ENCODE assay signal across 1 cellular context in genomic region chr9:37415011-37415719, GRCh38.
TF ChIP-seq lines count a peak whose summit lies in the region.

No MANE protein-coding gene starts in this region.

TF ChIP-seq in HEK293, 187 proteins besides CTCF, POLR2A, EP300 and RAD21 (continued from another document):
- TF ChIP-seq ZBTB17 (tag by site-specific recombination; IDR thresholded peaks at IDR 0.05) = peak; percentile 34; the same call in 1 of the 2 replicates
- TF ChIP-seq ZNF202 (tag by site-specific recombination; IDR thresholded peaks at IDR 0.05; ENCODE audit: borderline replicate concordance) = no peak
- TF ChIP-seq, protein P1, sequence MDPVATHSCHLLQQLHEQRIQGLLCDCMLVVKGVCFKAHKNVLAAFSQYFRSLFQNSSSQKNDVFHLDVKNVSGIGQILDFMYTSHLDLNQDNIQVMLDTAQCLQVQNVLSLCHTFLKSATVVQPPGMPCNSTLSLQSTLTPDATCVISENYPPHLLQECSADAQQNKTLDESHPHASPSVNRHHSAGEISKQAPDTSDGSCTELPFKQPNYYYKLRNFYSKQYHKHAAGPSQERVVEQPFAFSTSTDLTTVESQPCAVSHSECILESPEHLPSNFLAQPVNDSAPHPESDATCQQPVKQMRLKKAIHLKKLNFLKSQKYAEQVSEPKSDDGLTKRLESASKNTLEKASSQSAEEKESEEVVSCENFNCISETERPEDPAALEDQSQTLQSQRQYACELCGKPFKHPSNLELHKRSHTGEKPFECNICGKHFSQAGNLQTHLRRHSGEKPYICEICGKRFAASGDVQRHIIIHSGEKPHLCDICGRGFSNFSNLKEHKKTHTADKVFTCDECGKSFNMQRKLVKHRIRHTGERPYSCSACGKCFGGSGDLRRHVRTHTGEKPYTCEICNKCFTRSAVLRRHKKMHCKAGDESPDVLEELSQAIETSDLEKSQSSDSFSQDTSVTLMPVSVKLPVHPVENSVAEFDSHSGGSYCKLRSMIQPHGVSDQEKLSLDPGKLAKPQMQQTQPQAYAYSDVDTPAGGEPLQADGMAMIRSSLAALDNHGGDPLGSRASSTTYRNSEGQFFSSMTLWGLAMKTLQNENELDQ (tag by site-specific recombination; IDR thresholded peaks at IDR 0.05; ENCODE audit: low read depth) = no peak
- TF ChIP-seq ZNF777 (tag by site-specific recombination; IDR thresholded peaks at IDR 0.05; ENCODE audit: borderline replicate concordance) = no peak
- TF ChIP-seq ZNF776 (tag by site-specific recombination; IDR thresholded peaks at IDR 0.05; ENCODE audit: borderline replicate concordance) = no peak
- TF ChIP-seq ZNF654 (tag by site-specific recombination; IDR thresholded peaks at IDR 0.05; ENCODE audit: low read depth) = peak; percentile 77
- TF ChIP-seq, protein P2, sequence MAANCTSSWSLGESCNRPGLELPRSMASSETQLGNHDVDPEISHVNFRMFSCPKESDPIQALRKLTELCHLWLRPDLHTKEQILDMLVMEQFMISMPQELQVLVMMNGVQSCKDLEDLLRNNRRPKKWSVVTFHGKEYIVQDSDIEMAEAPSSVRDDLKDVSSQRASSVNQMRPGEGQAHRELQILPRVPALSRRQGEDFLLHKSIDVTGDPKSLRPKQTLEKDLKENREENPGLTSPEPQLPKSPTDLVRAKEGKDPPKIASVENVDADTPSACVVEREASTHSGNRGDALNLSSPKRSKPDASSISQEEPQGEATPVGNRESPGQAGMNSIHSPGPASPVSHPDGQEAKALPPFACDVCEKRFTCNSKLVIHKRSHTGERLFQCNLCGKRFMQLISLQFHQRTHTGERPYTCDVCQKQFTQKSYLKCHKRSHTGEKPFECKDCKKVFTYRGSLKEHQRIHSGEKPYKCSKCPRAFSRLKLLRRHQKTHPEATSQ (tag by site-specific recombination; IDR thresholded peaks at IDR 0.05) = no peak
- TF ChIP-seq MZF1 (tag by site-specific recombination; IDR thresholded peaks at IDR 0.05; ENCODE audit: borderline replicate concordance) = peak; percentile 70; the same call in 1 of the 2 replicates
- no peak for TF ChIP-seq ZNF266 (tag by site-specific recombination; IDR thresholded peaks at IDR 0.05; ENCODE audit: low read depth)
- TF ChIP-seq ZNF521 (tag by site-specific recombination; IDR thresholded peaks at IDR 0.05) = no peak
- no peak for TF ChIP-seq SP2 (tag by site-specific recombination; IDR thresholded peaks at IDR 0.05)
- TF ChIP-seq KLF8 (tag by site-specific recombination; IDR thresholded peaks at IDR 0.05) = no peak
- no peak for TF ChIP-seq ZNF10 (tag by site-specific recombination; IDR thresholded peaks at IDR 0.05)
- TF ChIP-seq, protein P3, sequence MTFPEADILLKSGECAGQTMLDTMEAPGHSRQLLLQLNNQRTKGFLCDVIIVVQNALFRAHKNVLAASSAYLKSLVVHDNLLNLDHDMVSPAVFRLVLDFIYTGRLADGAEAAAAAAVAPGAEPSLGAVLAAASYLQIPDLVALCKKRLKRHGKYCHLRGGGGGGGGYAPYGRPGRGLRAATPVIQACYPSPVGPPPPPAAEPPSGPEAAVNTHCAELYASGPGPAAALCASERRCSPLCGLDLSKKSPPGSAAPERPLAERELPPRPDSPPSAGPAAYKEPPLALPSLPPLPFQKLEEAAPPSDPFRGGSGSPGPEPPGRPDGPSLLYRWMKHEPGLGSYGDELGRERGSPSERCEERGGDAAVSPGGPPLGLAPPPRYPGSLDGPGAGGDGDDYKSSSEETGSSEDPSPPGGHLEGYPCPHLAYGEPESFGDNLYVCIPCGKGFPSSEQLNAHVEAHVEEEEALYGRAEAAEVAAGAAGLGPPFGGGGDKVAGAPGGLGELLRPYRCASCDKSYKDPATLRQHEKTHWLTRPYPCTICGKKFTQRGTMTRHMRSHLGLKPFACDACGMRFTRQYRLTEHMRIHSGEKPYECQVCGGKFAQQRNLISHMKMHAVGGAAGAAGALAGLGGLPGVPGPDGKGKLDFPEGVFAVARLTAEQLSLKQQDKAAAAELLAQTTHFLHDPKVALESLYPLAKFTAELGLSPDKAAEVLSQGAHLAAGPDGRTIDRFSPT (tag by site-specific recombination; IDR thresholded peaks at IDR 0.05) = peak; percentile 12; the same call in 1 of the 2 replicates
- peak; percentile 75; the same call in 1 of the 2 replicates for TF ChIP-seq ZBTB11 (tag by site-specific recombination; conservative IDR thresholded peaks at IDR 0.05; ENCODE audit: low read depth)
- no peak for TF ChIP-seq ZNF354C (tag by site-specific recombination; IDR thresholded peaks at IDR 0.05; ENCODE audit: borderline replicate concordance, low read depth)
- no peak for TF ChIP-seq MEIS1 (CRISPR knock-in tag; IDR thresholded peaks at IDR 0.05; ENCODE audit: borderline replicate concordance)
- TF ChIP-seq ZNF548 (tag by site-specific recombination; IDR thresholded peaks at IDR 0.05) = no peak
- TF ChIP-seq ZBTB44 (tag by site-specific recombination; IDR thresholded peaks at IDR 0.05) = no peak
- no peak for TF ChIP-seq ZNF16 (tag by site-specific recombination; IDR thresholded peaks at IDR 0.05; ENCODE audit: low read depth)
- TF ChIP-seq ZBTB1 (tag by site-specific recombination; IDR thresholded peaks at IDR 0.05) = no peak
- TF ChIP-seq ZNF768 (tag by site-specific recombination; IDR thresholded peaks at IDR 0.05) = no peak
- no peak for TF ChIP-seq SCRT1 (tag by site-specific recombination; IDR thresholded peaks at IDR 0.05; ENCODE audit: borderline replicate concordance)
- TF ChIP-seq ZNF473 (tag by site-specific recombination; IDR thresholded peaks at IDR 0.05) = no peak
- no peak for TF ChIP-seq ZNF623 (tag by site-specific recombination; IDR thresholded peaks at IDR 0.05)
- no peak for TF ChIP-seq ZNF280C (tag by site-specific recombination; IDR thresholded peaks at IDR 0.05)
- TF ChIP-seq ZIC2 (tag by site-specific recombination; IDR thresholded peaks at IDR 0.05) = peak; percentile 29; the same call in 1 of the 2 replicates
- TF ChIP-seq ZNF19 (tag by site-specific recombination; IDR thresholded peaks at IDR 0.05; ENCODE audit: low read depth) = no peak
- TF ChIP-seq ZNF274 (IDR thresholded peaks at IDR 0.05; ENCODE audit: low read length) = no peak
- TF ChIP-seq ZNF274 (tag by site-specific recombination; IDR thresholded peaks at IDR 0.05; ENCODE audit: borderline replicate concordance) = no peak
- peak; percentile 97 for TF ChIP-seq ZNF24 (tag by site-specific recombination; IDR thresholded peaks at IDR 0.05)
- no peak for TF ChIP-seq ZNF792 (tag by site-specific recombination; IDR thresholded peaks at IDR 0.05)
- TF ChIP-seq ZNF610 (tag by site-specific recombination; IDR thresholded peaks at IDR 0.05; ENCODE audit: borderline replicate concordance) = no peak
- peak; percentile 36; the same call in 1 of the 2 replicates for TF ChIP-seq ZBTB8A (tag by site-specific recombination; IDR thresholded peaks at IDR 0.05)
- TF ChIP-seq, protein P4, sequence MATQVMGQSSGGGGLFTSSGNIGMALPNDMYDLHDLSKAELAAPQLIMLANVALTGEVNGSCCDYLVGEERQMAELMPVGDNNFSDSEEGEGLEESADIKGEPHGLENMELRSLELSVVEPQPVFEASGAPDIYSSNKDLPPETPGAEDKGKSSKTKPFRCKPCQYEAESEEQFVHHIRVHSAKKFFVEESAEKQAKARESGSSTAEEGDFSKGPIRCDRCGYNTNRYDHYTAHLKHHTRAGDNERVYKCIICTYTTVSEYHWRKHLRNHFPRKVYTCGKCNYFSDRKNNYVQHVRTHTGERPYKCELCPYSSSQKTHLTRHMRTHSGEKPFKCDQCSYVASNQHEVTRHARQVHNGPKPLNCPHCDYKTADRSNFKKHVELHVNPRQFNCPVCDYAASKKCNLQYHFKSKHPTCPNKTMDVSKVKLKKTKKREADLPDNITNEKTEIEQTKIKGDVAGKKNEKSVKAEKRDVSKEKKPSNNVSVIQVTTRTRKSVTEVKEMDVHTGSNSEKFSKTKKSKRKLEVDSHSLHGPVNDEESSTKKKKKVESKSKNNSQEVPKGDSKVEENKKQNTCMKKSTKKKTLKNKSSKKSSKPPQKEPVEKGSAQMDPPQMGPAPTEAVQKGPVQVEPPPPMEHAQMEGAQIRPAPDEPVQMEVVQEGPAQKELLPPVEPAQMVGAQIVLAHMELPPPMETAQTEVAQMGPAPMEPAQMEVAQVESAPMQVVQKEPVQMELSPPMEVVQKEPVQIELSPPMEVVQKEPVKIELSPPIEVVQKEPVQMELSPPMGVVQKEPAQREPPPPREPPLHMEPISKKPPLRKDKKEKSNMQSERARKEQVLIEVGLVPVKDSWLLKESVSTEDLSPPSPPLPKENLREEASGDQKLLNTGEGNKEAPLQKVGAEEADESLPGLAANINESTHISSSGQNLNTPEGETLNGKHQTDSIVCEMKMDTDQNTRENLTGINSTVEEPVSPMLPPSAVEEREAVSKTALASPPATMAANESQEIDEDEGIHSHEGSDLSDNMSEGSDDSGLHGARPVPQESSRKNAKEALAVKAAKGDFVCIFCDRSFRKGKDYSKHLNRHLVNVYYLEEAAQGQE (tag by site-specific recombination; IDR thresholded peaks at IDR 0.05) = no peak
- TF ChIP-seq GFI1B (tag by site-specific recombination; IDR thresholded peaks at IDR 0.05) = no peak
